In the genomic region with DNA sequence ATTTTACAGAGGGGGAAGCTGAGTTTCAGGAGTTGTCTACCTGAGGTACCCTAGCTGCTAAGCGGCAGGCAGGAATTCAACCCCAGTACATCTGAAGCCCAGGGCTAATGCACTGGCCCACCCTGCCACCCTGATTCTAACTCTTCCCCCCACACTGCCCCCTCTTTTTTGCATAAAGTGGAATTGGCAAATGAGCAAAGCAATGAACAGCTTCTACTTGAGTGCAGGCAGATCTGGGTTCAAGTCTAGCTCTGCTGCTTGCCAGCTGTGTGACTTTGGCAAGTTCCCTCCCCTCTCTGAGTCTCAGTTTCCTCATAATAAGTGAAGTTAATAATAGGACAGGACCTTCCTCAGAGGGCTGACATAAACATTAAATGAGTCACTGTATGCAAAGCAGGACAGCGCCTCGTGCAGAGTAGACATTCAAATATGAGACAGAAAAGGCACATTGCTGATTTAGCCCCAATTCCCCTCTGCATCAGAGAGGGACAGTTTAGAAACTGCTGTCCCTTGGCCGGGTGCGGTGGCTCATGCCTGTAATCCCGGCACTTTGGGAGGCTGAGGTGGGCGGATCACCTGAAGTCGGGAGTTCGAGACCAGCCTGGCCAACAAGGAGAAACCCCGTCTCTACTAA, we compare ENCODE assay signal across 9 cellular contexts. TPM values are rescaled to one million over a fixed set of nuclear protein-coding genes. Genes with fewer than 3 reads are reported as not detected.
DNase-seq lines count a peak whose midpoint lies in the region; ATAC-seq and TF ChIP-seq lines count a peak whose summit lies in the region.
"Had no signal": no experiment of that assay in that cellular context is flagged by ENCODE, and none has a peak within 500 bp of the region (broad histone marks: within the 10 kb centered on the region; RNA-seq: fewer than 3 reads in every experiment).

No MANE protein-coding gene starts in this region.

- ATAC-seq in DND-41 (ENCODE audit: insufficient read depth, low read depth): peak; percentile 28
- ATAC-seq in GM19395 (IDR thresholded peaks at IDR 0.05; ENCODE audit: unreplicated experiment): peak; percentile 46
- peak; percentile 50 for ATAC-seq in HG03520 (IDR thresholded peaks at IDR 0.05; ENCODE audit: unreplicated experiment)
- peak in 1 of 2 donors; percentile 45 for ATAC-seq in natural killer cell treated with Interleukin-12 subunit alpha and Interleukin-12 subunit beta and Interleukin-15 and Interleukin-18, amount 100 ng/mL, for 72 hours

- no peak for TF ChIP-seq CTCF in DND-41 (IDR thresholded peaks at IDR 0.05; ENCODE audit: borderline replicate concordance, extremely low read depth, low read length, poor library complexity, severe bottlenecking)

- peaks cover 59% of the 10 kb centered on the region for H4K20me1 ChIP-seq in DND-41 (ENCODE audit: insufficient read depth, low read length)

- peaks cover 78% of the 10 kb centered on the region for H3K4me1 ChIP-seq in DND-41 (ENCODE audit: insufficient read depth, low read length)

- intact Hi-C loops in activated T-helper 1 cell treated with anti-CD3 and anti-CD28 coated beads, Interleukin-12 subunit alpha, Interleukin-12 subunit beta, Interleukin-2, Interleukin-4 antibody, amounts not matched to agents 30 ng/mL and 10 ng/mL and 1 ng/mL, durations not matched to agents 14 hours and 24 hours and 36 hours (cut with micrococcal nuclease): no loop called here

- H3K9me3 ChIP-seq in DND-41 (ENCODE audit: insufficient read depth, low read length, severe bottlenecking): no peaks in the 10 kb centered on the region

- H3K27ac ChIP-seq in DND-41 (ENCODE audit: low read length): peak overlapping the region; percentile 97

- peaks cover 94% of the 10 kb centered on the region for H3K79me2 ChIP-seq in DND-41 (ENCODE audit: insufficient read depth, low read length)

- H3K4me3 ChIP-seq in DND-41 (ENCODE audit: low read depth in 1 of 2, low read length in 2 of 2): peak overlapping the region in 1 of 2 experiments; percentile 92; a peak in 2 of 4 replicates
- H3K4me3 ChIP-seq: lung had no signal

- no peaks in the 10 kb centered on the region for H3K27me3 ChIP-seq in DND-41 (ENCODE audit: insufficient read depth, low read length, poor library complexity)

- H3K27ac Mint-ChIP-seq in activated T-helper 1 cell treated with anti-CD3 and anti-CD28 coated beads, Interleukin-12 subunit alpha, Interleukin-12 subunit beta, Interleukin-2, Interleukin-4 antibody, amounts not matched to agents 30 ng/mL and 10 ng/mL and 1 ng/mL, durations not matched to agents 14 hours and 24 hours and 36 hours: peak overlapping the region; percentile 97
- peak overlapping the region; percentile 76 to 90 for H3K27ac Mint-ChIP-seq in natural killer cell treated with Interleukin-12 subunit alpha and Interleukin-12 subunit beta and Interleukin-15 and Interleukin-18, amount 100 ng/mL, for 72 hours

- no peak overlapping the region for H2AFZ ChIP-seq in DND-41 (ENCODE audit: low read depth, low read length)

- peaks cover 79% of the 10 kb centered on the region for H3K36me3 ChIP-seq in DND-41 (ENCODE audit: insufficient read depth, low read length)

- H3K36me3 Mint-ChIP-seq in activated T-helper 1 cell treated with anti-CD3 and anti-CD28 coated beads, Interleukin-12 subunit alpha, Interleukin-12 subunit beta, Interleukin-2, Interleukin-4 antibody, amounts not matched to agents 30 ng/mL and 10 ng/mL and 1 ng/mL, durations not matched to agents 14 hours and 24 hours and 36 hours (ENCODE audit: low read depth): peaks cover 7% of the 10 kb centered on the region
- no peaks in the 10 kb centered on the region for H3K36me3 Mint-ChIP-seq in natural killer cell treated with Interleukin-12 subunit alpha and Interleukin-12 subunit beta and Interleukin-15 and Interleukin-18, amount 100 ng/mL, for 72 hours

- H3K4me3 Mint-ChIP-seq in activated T-helper 1 cell treated with anti-CD3 and anti-CD28 coated beads, Interleukin-12 subunit alpha, Interleukin-12 subunit beta, Interleukin-2, Interleukin-4 antibody, amounts not matched to agents 30 ng/mL and 10 ng/mL and 1 ng/mL, durations not matched to agents 14 hours and 24 hours and 36 hours: peak overlapping the region; percentile 32
- peak overlapping the region; percentile 82 for H3K4me3 Mint-ChIP-seq in natural killer cell treated with Interleukin-12 subunit alpha and Interleukin-12 subunit beta and Interleukin-15 and Interleukin-18, amount 100 ng/mL, for 72 hours

- no peaks in the 10 kb centered on the region for H3K9me3 Mint-ChIP-seq in activated T-helper 1 cell treated with anti-CD3 and anti-CD28 coated beads, Interleukin-12 subunit alpha, Interleukin-12 subunit beta, Interleukin-2, Interleukin-4 antibody, amounts not matched to agents 30 ng/mL and 10 ng/mL and 1 ng/mL, durations not matched to agents 14 hours and 24 hours and 36 hours
- H3K9me3 Mint-ChIP-seq in natural killer cell treated with Interleukin-12 subunit alpha and Interleukin-12 subunit beta and Interleukin-15 and Interleukin-18, amount 100 ng/mL, for 72 hours: no peaks in the 10 kb centered on the region

- H3K9ac ChIP-seq in DND-41 (ENCODE audit: low read depth, low read length): peak overlapping the region; percentile 90

- H3K4me2 ChIP-seq in DND-41 (ENCODE audit: insufficient read depth, low read length): peak overlapping the region; percentile 96

- DNase-seq in DND-41: peak; percentile 79
- DNase-seq in activated T-helper 1 cell treated with anti-CD3 and anti-CD28 coated beads, Interleukin-12 subunit alpha, Interleukin-12 subunit beta, Interleukin-2, Interleukin-4 antibody, amounts not matched to agents 30 ng/mL and 10 ng/mL and 1 ng/mL, durations not matched to agents 14 hours and 24 hours and 36 hours (ENCODE audit: low spot score): no peak
- peak; percentile 51 for DNase-seq in natural killer cell treated with Interleukin-12 subunit alpha and Interleukin-12 subunit beta and Interleukin-15 and Interleukin-18, amount 100 ng/mL, for 72 hours (ENCODE audit: low spot score)
- DNase-seq in COLO668 (lab: John Stamatoyannopoulos, UW; ENCODE audit: unreplicated experiment): no peak
- no peak for DNase-seq in NCI-H748 (lab: John Stamatoyannopoulos, UW; ENCODE audit: unreplicated experiment)
- no peak for DNase-seq in NCI-H1436 treated with DMSO at 0.1 percent for 48 hours (lab: John Stamatoyannopoulos, UW)

- no peaks in the 10 kb centered on the region for H3K27me3 Mint-ChIP-seq in activated T-helper 1 cell treated with anti-CD3 and anti-CD28 coated beads, Interleukin-12 subunit alpha, Interleukin-12 subunit beta, Interleukin-2, Interleukin-4 antibody, amounts not matched to agents 30 ng/mL and 10 ng/mL and 1 ng/mL, durations not matched to agents 14 hours and 24 hours and 36 hours (ENCODE audit: insufficient read depth)
- no peaks in the 10 kb centered on the region for H3K27me3 Mint-ChIP-seq in natural killer cell treated with Interleukin-12 subunit alpha and Interleukin-12 subunit beta and Interleukin-15 and Interleukin-18, amount 100 ng/mL, for 72 hours

- H3K4me1 Mint-ChIP-seq in activated T-helper 1 cell treated with anti-CD3 and anti-CD28 coated beads, Interleukin-12 subunit alpha, Interleukin-12 subunit beta, Interleukin-2, Interleukin-4 antibody, amounts not matched to agents 30 ng/mL and 10 ng/mL and 1 ng/mL, durations not matched to agents 14 hours and 24 hours and 36 hours (ENCODE audit: low read depth): peaks cover 93% of the 10 kb centered on the region
- H3K4me1 Mint-ChIP-seq in natural killer cell treated with Interleukin-12 subunit alpha and Interleukin-12 subunit beta and Interleukin-15 and Interleukin-18, amount 100 ng/mL, for 72 hours (ENCODE audit: low read depth in 2 of 2): peaks cover 66 to 70% of the 10 kb centered on the region in 2 donors

RNA-seq across cellular contexts. Expression of gene ADA, which starts 4.7 kb away (rescaled TPM):
- 45.1 and 45.5 TPM in 2 replicates for total RNA-seq in activated T-helper 1 cell treated with anti-CD3 and anti-CD28 coated beads, Interleukin-12 subunit alpha, Interleukin-12 subunit beta, Interleukin-2, Interleukin-4 antibody, amounts not matched to agents 30 ng/mL and 10 ng/mL and 1 ng/mL, durations not matched to agents 14 hours and 24 hours and 36 hours
- total RNA-seq in natural killer cell treated with Interleukin-12 subunit alpha and Interleukin-12 subunit beta and Interleukin-15 and Interleukin-18, amount 100 ng/mL, for 72 hours: 10 to 100 TPM; 31.9 to 42.7 TPM

Comparison
In these comparisons a context has a peak if more than half of its experiments do, and no peak if none do; other contexts are left out.
1. DNase-seq: peak in DND-41 (single experiment) and natural killer cell treated with Interleukin-12 subunit alpha and Interleukin-12 subunit beta and Interleukin-15 and Interleukin-18, amount 100 ng/mL, for 72 hours (single experiment); none in activated T-helper 1 cell treated with anti-CD3 and anti-CD28 coated beads, Interleukin-12 subunit alpha, Interleukin-12 subunit beta, Interleukin-2, Interleukin-4 antibody, amounts not matched to agents 30 ng/mL and 10 ng/mL and 1 ng/mL, durations not matched to agents 14 hours and 24 hours and 36 hours (single experiment), COLO668 (single experiment), NCI-H748 (single experiment) and NCI-H1436 treated with DMSO at 0.1 percent for 48 hours (single experiment).